In genomic region chr1:202230939-202231645, GRCh38 we compare ENCODE assay signal across 21 cellular contexts. TPM values are rescaled to one million over a fixed set of nuclear protein-coding genes. Genes with fewer than 3 reads are reported as not detected.
A peak's percentile ranks its signal among the peaks of the same experiment; 100 is the strongest.
DNase-seq lines count a peak whose midpoint lies in the region; ATAC-seq, FAIRE-seq and TF ChIP-seq lines count a peak whose summit lies in the region.
"Had no signal": no experiment of that assay in that cellular context is flagged by ENCODE, and none has a peak within 500 bp of the region (broad histone marks: within the 10 kb centered on the region; RNA-seq: fewer than 3 reads in every experiment).

No MANE protein-coding gene starts in this region.

- in situ Hi-C loops in HepG2 (cut with HindIII; ENCODE audit: extremely low pct_ligation_motif_present, low pct_unique_long_range_greater_than_20kb), result no loop called here

- H3K27ac ChIP-seq in HepG2 (ENCODE audit: extremely low read length, insufficient read depth, low read length) (no peak overlapping the region), thoracic aorta (peak overlapping the region; percentile 49 to 53)

- FAIRE-seq in HepG2 (lab: Jason Lieb, UNC), result no peak

- BruUV-seq in HepG2 (replicated peaks; lab: Mats Ljungman, UMichigan), result no TSS peak

- no peak overlapping the region for H3K4me2 ChIP-seq in HepG2 (ENCODE audit: low read depth, low read length)

- H2AFZ ChIP-seq in HepG2 (ENCODE audit: low read length), result no peak overlapping the region

- H3K36me3 ChIP-seq in HepG2 (replicated peaks in 1 of 2; ENCODE audit: control insufficient read depth in 1 of 2, insufficient read depth in 2 of 2, low read length in 2 of 2) (no peaks in the 10 kb centered on the region), thoracic aorta (peaks cover 54% of the 10 kb centered on the region)
- H3K36me3 ChIP-seq: BE2C had no signal

- TF ChIP-seq EP300 in HepG2 (IDR thresholded peaks at IDR 0.05; ENCODE audit: low read depth in 2 of 2, low read length in 2 of 2) (no peak), HepG2 (CRISPR knock-in tag; IDR thresholded peaks at IDR 0.05; ENCODE audit: borderline replicate concordance) (no peak)

- TF ChIP-seq CTCF in HepG2 (CRISPR knock-in tag; IDR thresholded peaks at IDR 0.05) (no peak), thoracic aorta (IDR thresholded peaks at IDR 0.05) (no peak)

- no peak overlapping the region for H3K4me3 Mint-ChIP-seq in stimulated activated naive B cell treated with anti-CD40 and anti-IgM and Interleukin-4, amounts not matched to agents 10 μg/mL and 1 μg/mL and 100 μg/mL, for 72 hours

- peaks cover 2% of the 10 kb centered on the region; the same call in 1 of the 2 replicates for H3K4me1 ChIP-seq in HepG2 (ENCODE audit: insufficient read depth, low read length)
- H3K4me1 ChIP-seq in thoracic aorta (ENCODE audit: control insufficient read depth in 1 of 2, low read depth in 2 of 2), result peaks cover 8 to 17% of the 10 kb centered on the region in 2 donors
- H3K4me1 ChIP-seq: BE2C had no signal

- CTCF ChIA-PET in HepG2 (lab: Yijun Ruan, JAX; ENCODE audit: low intra/inter-chr PET ratio, low total read pairs), result no interaction called here

- peak; percentile 26; the same call in 1 of the 3 replicates for ATAC-seq in HepG2
- ATAC-seq in thoracic aorta (ENCODE audit: insufficient number of reproducible peaks, low FRiP score, low read depth), result no peak
- ATAC-seq in stimulated activated naive B cell treated with anti-CD40 and anti-IgM and Interleukin-4, amounts not matched to agents 10 μg/mL and 1 μg/mL and 100 μg/mL, for 72 hours (replicated peaks), result no peak

- peak; percentile 34 for DNase-seq in LHCN-M2 (ENCODE audit: low read depth)
- peak; percentile 56 for DNase-seq in amniotic epithelial cell (ENCODE audit: low read depth)
- DNase-seq in HepG2 (ENCODE audit: low spot score), result no peak
- no peak for DNase-seq in thoracic aorta (ENCODE audit: low spot score)
- no peak for DNase-seq in nucleus accumbens (lab: John Stamatoyannopoulos, UW)
- DNase-seq in NCI-H345 (lab: John Stamatoyannopoulos, UW), result no peak
- no peak for DNase-seq in stimulated activated naive B cell treated with anti-CD40 and anti-IgM and Interleukin-4, amounts not matched to agents 10 μg/mL and 1 μg/mL and 100 μg/mL, for 72 hours
- DNase-seq: BE2C, EL, GF-D8, H7, Kasumi-1, MM.1S, NCI-H1092, NCI-H1436, NCI-H187 treated with DMSO at 0.1 percent for 48 hours, NCI-H2107, NCI-H2227 treated with DMSO at 0.1 percent for 48 hours, OCI-M1, SHP77 had no signal

- H3K36me3 Mint-ChIP-seq in stimulated activated naive B cell treated with anti-CD40 and anti-IgM and Interleukin-4, amounts not matched to agents 10 μg/mL and 1 μg/mL and 100 μg/mL, for 72 hours, result no peaks in the 10 kb centered on the region

- peaks cover 6 to 64% of the 10 kb centered on the region in 2 experiments; a peak in 4 of 5 replicates for H3K27me3 ChIP-seq in HepG2 (ENCODE audit: control insufficient read depth in 1 of 2, insufficient read depth in 2 of 2, low read length in 2 of 2)
- H3K27me3 ChIP-seq in thoracic aorta (replicated peaks; ENCODE audit: insufficient read depth), result no peaks in the 10 kb centered on the region
- H3K27me3 ChIP-seq: BE2C had no signal

- POLR2A ChIA-PET in HepG2 (lab: Yijun Ruan, JAX), result no interaction called here

- TF ChIP-seq POLR2A in HepG2 (IDR thresholded peaks at IDR 0.05; ENCODE audit: insufficient read depth in 1 of 2, low read depth in 2 of 2, low read length in 2 of 2), result no peak

- H4K20me1 ChIP-seq in HepG2 (ENCODE audit: insufficient read depth, low read length), result no peaks in the 10 kb centered on the region

- peaks cover 12 to 16% of the 10 kb centered on the region in 2 donors for H3K27me3 Mint-ChIP-seq in stimulated activated naive B cell treated with anti-CD40 and anti-IgM and Interleukin-4, amounts not matched to agents 10 μg/mL and 1 μg/mL and 100 μg/mL, for 72 hours

- peaks cover 13 to 24% of the 10 kb centered on the region in 2 donors for H3K4me1 Mint-ChIP-seq in stimulated activated naive B cell treated with anti-CD40 and anti-IgM and Interleukin-4, amounts not matched to agents 10 μg/mL and 1 μg/mL and 100 μg/mL, for 72 hours

- intact Hi-C loops in HepG2 (cut with micrococcal nuclease; ENCODE audit: unreplicated experiment), result no loop called here

- no peaks in the 10 kb centered on the region for H3K9me3 Mint-ChIP-seq in stimulated activated naive B cell treated with anti-CD40 and anti-IgM and Interleukin-4, amounts not matched to agents 10 μg/mL and 1 μg/mL and 100 μg/mL, for 72 hours

- H3K9me3 ChIP-seq in HepG2 (ENCODE audit: low read length) (no peaks in the 10 kb centered on the region), thoracic aorta (no peaks in the 10 kb centered on the region)
- H3K9me3 ChIP-seq: BE2C had no signal

- no peak for TF ChIP-seq RAD21 in HepG2 (CRISPR knock-in tag; IDR thresholded peaks at IDR 0.05)

- no peak overlapping the region for H3K9ac ChIP-seq in HepG2 (ENCODE audit: insufficient read depth, low read depth, low read length)

- H3K79me2 ChIP-seq in HepG2 (ENCODE audit: insufficient read depth, low read length), result no peaks in the 10 kb centered on the region

- H3K4me3 ChIP-seq in HepG2 (replicated peaks in 1 of 3; ENCODE audit: insufficient read depth in 1 of 3, low read depth in 2 of 3, low read length in 3 of 3) (no peak overlapping the region), thoracic aorta (no peak overlapping the region)

- H3K27ac Mint-ChIP-seq in stimulated activated naive B cell treated with anti-CD40 and anti-IgM and Interleukin-4, amounts not matched to agents 10 μg/mL and 1 μg/mL and 100 μg/mL, for 72 hours, result no peak overlapping the region

- WGBS in HepG2 (ENCODE audit: low lambda C conversion rate), result 58% methylated on average over 2 of the region's 8 CpGs

TF ChIP-seq in HepG2, 621 proteins besides CTCF, POLR2A, EP300 and RAD21:
- TF ChIP-seq ZNF772 (CRISPR knock-in tag; IDR thresholded peaks at IDR 0.05) (no peak), FOXA1 (IDR thresholded peaks at IDR 0.05) (no peak), FOXA1 (CRISPR knock-in tag; IDR thresholded peaks at IDR 0.05) (peak; percentile 28; the same call in 1 of the 2 replicates)
TF ChIP-seq in HepG2: peak in this region for 1.

RNA-seq across cellular contexts. Expression of gene LGR6, which starts 37.5 kb away (rescaled TPM):
- total RNA-seq in LHCN-M2 (2014; rRNA removed) (not detected in 2 replicates), HepG2 (2016; rRNA removed; fragmentation: Illumina TruSeq; extraction: Trizol) (not detected in 2 replicates), thoracic aorta (10 to 100 TPM; 76.6 to 99.0 TPM)
- 0.07 TPM for polyA plus RNA-seq in LHCN-M2 (2012)
- not detected in 2 replicates for total RNA-seq in HepG2 (2016; cell fraction: cytosol; rRNA removed; fragmentation: Illumina TruSeq; extraction: Trizol; ENCODE audit: low read depth)
- total RNA-seq in HepG2 (2016; cell fraction: insoluble cytoplasmic fraction; rRNA removed; fragmentation: Illumina TruSeq; extraction: Trizol), result 0.04 TPM in 1 of 2 replicates, not detected in the other
- total RNA-seq in HepG2 (2016; cell fraction: membrane; rRNA removed; fragmentation: Illumina TruSeq; extraction: Trizol), result not detected in 2 replicates
- not detected in 2 replicates for total RNA-seq in HepG2 (2016; cell fraction: nucleus; rRNA removed; fragmentation: Illumina TruSeq; extraction: Trizol)
- polyA plus RNA-seq in HepG2 (2011; rRNA removed), result 0.04 and 0.07 TPM in 2 replicates
- 0.03 and 0.05 TPM in 2 replicates for polyA plus RNA-seq in HepG2 (2011; cell fraction: cytosol; rRNA removed)
- 0.14 and 0.19 TPM in 2 replicates for polyA plus RNA-seq in HepG2 (2011; cell fraction: nucleus; rRNA removed)
- polyA plus RNA-seq in HepG2 (2012), result not detected in 2 replicates
- 0.03 TPM in 1 of 2 replicates, not detected in the other for polyA plus RNA-seq in HepG2 (2016; cell fraction: cytosol; fragmentation: Illumina TruSeq; extraction: Trizol; ENCODE audit: low read depth)
- polyA plus RNA-seq in HepG2 (2016; cell fraction: insoluble cytoplasmic fraction; fragmentation: Illumina TruSeq; extraction: Trizol; ENCODE audit: low read depth), result not detected in 2 replicates
- polyA plus RNA-seq in HepG2 (2016; cell fraction: membrane; fragmentation: Illumina TruSeq; extraction: Trizol; ENCODE audit: low read depth), result not detected in 2 replicates
- polyA plus RNA-seq in HepG2 (2016; cell fraction: nucleus; fragmentation: Illumina TruSeq; extraction: Trizol; ENCODE audit: insufficient read depth, low read depth), result not detected in 2 replicates
- polyA minus RNA-seq in HepG2 (2011; rRNA and poly(A)+ RNA removed; ENCODE audit: low replicate concordance), result 0.12 TPM in 1 of 2 replicates, not detected in the other
- polyA minus RNA-seq in HepG2 (2011; cell fraction: cytosol; rRNA and poly(A)+ RNA removed), result not detected in 2 replicates
- not detected in 2 replicates for polyA minus RNA-seq in HepG2 (2011; cell fraction: nucleus; rRNA and poly(A)+ RNA removed)
- total RNA-seq: A673 had no signal

Comparison
In these comparisons a context has a peak if more than half of its experiments do, and no peak if none do; other contexts are left out.
1. DNase-seq: peak in LHCN-M2 (single experiment) and amniotic epithelial cell (single experiment); none in HepG2 (single experiment), thoracic aorta (single experiment), nucleus accumbens (0 of 56), NCI-H345 (single experiment) and stimulated activated naive B cell treated with anti-CD40 and anti-IgM and Interleukin-4, amounts not matched to agents 10 μg/mL and 1 μg/mL and 100 μg/mL, for 72 hours (single experiment).
2. RNA of gene LGR6, which starts 37.5 kb away (total RNA-seq): 76.6 to 99.0 TPM in thoracic aorta; 0.04 TPM in HepG2 and not detected in LHCN-M2; every median in the first group is over 10 times any median in the second.